8 cellular contexts compared by ENCODE assay signal in the genomic region with DNA sequence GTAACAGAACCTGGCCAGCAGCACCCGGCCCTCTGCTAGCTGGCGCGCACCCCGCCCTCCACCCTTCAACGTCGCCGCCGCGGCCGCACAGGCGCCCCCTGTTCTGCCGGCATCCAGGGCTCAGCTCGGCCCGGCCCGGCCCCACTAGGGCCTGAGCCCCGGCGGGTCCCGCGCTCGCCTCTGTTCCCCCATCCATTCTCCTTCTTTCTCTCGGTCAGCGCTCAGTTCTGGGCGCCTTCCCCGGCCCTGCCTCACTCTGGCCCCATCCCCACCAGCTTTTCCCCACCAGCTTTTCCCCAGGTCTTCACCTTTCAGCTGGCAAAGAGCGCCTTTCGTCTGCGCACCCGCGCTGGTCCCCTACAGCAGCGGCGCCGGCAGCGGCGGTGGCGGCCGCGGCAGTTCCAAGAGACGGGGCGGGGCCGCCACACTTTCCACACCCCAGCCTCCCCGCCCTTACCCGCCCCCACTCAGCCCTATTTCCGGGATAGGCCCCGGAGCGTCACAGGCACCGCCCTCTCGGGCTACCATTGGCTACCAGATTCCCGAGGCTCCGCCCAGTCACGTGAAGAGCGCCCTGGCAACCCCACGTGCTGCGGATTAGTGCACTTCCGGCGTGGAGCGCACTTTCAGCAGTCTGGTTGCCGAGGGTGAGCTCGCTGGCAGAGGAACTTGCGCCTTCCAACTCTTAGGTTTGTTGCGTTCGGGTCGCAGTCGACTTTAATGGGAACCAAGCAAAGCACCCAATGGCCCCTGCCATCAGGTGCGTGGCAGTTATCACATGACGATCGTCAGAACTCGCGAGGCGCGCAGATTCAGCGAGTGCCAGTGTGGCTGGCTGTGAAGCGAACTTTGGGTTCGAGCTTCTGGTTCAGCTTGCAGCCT. TPM values are rescaled to one million over a fixed set of nuclear protein-coding genes. Genes with fewer than 3 reads are reported as not detected.
DNase-seq lines count a peak whose midpoint lies in the region; ATAC-seq and TF ChIP-seq lines count a peak whose summit lies in the region.

A gene (minus strand): TSS at position 403 of the 882 bp plus-strand sequence. CDS start 831 bp downstream, outside the sequence.

- in situ Hi-C loops in GM18951 (cut with MboI; ENCODE audit: low sequenced_read_pairs, unreplicated experiment), result no loop called here

- peak; percentile 95 for ATAC-seq in HG03159 (IDR thresholded peaks at IDR 0.05; ENCODE audit: unreplicated experiment)
- peak; percentile 94 to 95 for ATAC-seq in activated CD4-positive, CD25-positive, alpha-beta regulatory T cell treated with anti-CD3 and anti-CD28 coated beads, Interleukin-2, amount 50 U/mL, for 24 hours

- H3K4me3 ChIP-seq in AG04449 (ENCODE audit: low read depth, low read length), result peak within 1 kb of the TSS; percentile 76

- TF ChIP-seq CTCF in AG04449 (IDR thresholded peaks at IDR 0.05; ENCODE audit: insufficient read depth, low read length, missing control alignments), result peak; percentile 16

- POLR2A ChIA-PET in AG04449 (lab: Yijun Ruan, JAX), result interaction anchor here (1.5 kb wide), 1 partner anchor 39 kb away, joined by 5 read pairs; a partner anchor contains a TSS

- DNase-seq in AG04449 (ENCODE audit: low read depth, low spot score), result peak; percentile 55
- DNase-seq in NCI-H2227 treated with DMSO at 0.1 percent for 48 hours (lab: John Stamatoyannopoulos, UW), result peak; percentile 93
- peak; percentile 49 for DNase-seq in cerebellum (ENCODE audit: low spot score)
- DNase-seq in kidney glomerular epithelial cell (lab: John Stamatoyannopoulos, UW), result peak; percentile 87
- DNase-seq in stimulated activated CD4-positive, alpha-beta T cell treated with anti-CD3 and anti-CD28 coated beads, Interleukin-15, amount 100 ng/mL, for 48 hours (ENCODE audit: low read depth in 2 of 2), result peak; percentile 93 to 96

- TF ChIP-seq POLR2A in GM18951 (IDR thresholded peaks at IDR 0.05; ENCODE audit: extremely low read depth, insufficient read depth, insufficient read length), result peak; percentile 67

- CTCF ChIA-PET in AG04449 (lab: Yijun Ruan, JAX), result interaction anchor here (0.6 to 1.2 kb wide), 2 partner anchors 206 to 495 kb away, joined by 3 read pairs; no protein-coding TSS in a partner anchor

RNA-seq across cellular contexts. Expression of the gene that starts here (rescaled TPM):
- 5.6 TPM for total RNA-seq in cerebellum

Comparison
In these comparisons a context has a peak if more than half of its experiments do, and no peak if none do; other contexts are left out.
1. Peak in every context shown above with its lines: DNase-seq, ATAC-seq and H3K4me3 ChIP-seq.